12 cellular contexts compared by ENCODE assay signal in genomic region chr11:95443386-95443785, GRCh38.
A peak's percentile ranks its signal among the peaks of the same experiment; 100 is the strongest.
DNase-seq lines count a peak whose midpoint lies in the region; ATAC-seq, FAIRE-seq and TF ChIP-seq lines count a peak whose summit lies in the region.
"Had no signal": no experiment of that assay in that cellular context is flagged by ENCODE, and none has a peak within 500 bp of the region (broad histone marks: within the 10 kb centered on the region; RNA-seq: fewer than 3 reads in every experiment).

No MANE protein-coding gene starts in this region.

- no peaks in the 10 kb centered on the region for H3K27me3 ChIP-seq in pancreas

- ATAC-seq in GM19025 (IDR thresholded peaks at IDR 0.05; ENCODE audit: low read depth, unreplicated experiment) (peak; percentile 99), HG03442 (IDR thresholded peaks at IDR 0.05; ENCODE audit: unreplicated experiment) (peak; percentile 81), pancreas (no peak)
- ATAC-seq in activated naive CD8-positive, alpha-beta T cell treated with anti-CD3 and anti-CD28 coated beads, Interleukin-2, amount 50 U/mL, for 24 hours = peak; percentile 81
- ATAC-seq: left lobe of liver had no signal

- H3K27ac ChIP-seq in pancreas (no peak overlapping the region), coronary artery (no peak overlapping the region)

- H3K4me3 Mint-ChIP-seq in activated naive CD8-positive, alpha-beta T cell treated with anti-CD3 and anti-CD28 coated beads, Interleukin-2, amount 50 U/mL, for 24 hours = no peak overlapping the region
- H3K4me3 Mint-ChIP-seq: type B pancreatic cell had no signal

- no peak for FAIRE-seq in pancreas (lab: Jason Lieb, UNC)
- FAIRE-seq: astrocyte had no signal

- H3K36me3 ChIP-seq in pancreas = no peaks in the 10 kb centered on the region

- no peaks in the 10 kb centered on the region for H3K9me3 ChIP-seq in pancreas

- no peaks in the 10 kb centered on the region for H3K27me3 Mint-ChIP-seq in activated naive CD8-positive, alpha-beta T cell treated with anti-CD3 and anti-CD28 coated beads, Interleukin-2, amount 50 U/mL, for 24 hours
- H3K27me3 Mint-ChIP-seq: type B pancreatic cell had no signal

- intact Hi-C loops in pancreas (cut with DNase I) = no loop called here

- 86 to 91% methylated on average over 5 of the region's 5 CpGs for WGBS in pancreas, 2 donors

- H3K36me3 Mint-ChIP-seq in activated naive CD8-positive, alpha-beta T cell treated with anti-CD3 and anti-CD28 coated beads, Interleukin-2, amount 50 U/mL, for 24 hours (ENCODE audit: low read depth) = no peaks in the 10 kb centered on the region
- H3K36me3 Mint-ChIP-seq: type B pancreatic cell had no signal

- H3K27ac Mint-ChIP-seq in activated naive CD8-positive, alpha-beta T cell treated with anti-CD3 and anti-CD28 coated beads, Interleukin-2, amount 50 U/mL, for 24 hours = no peak overlapping the region
- H3K27ac Mint-ChIP-seq: type B pancreatic cell had no signal

- peaks cover 17% of the 10 kb centered on the region for H3K4me1 Mint-ChIP-seq in activated naive CD8-positive, alpha-beta T cell treated with anti-CD3 and anti-CD28 coated beads, Interleukin-2, amount 50 U/mL, for 24 hours

- in situ Hi-C loops in KBM-7 (cut with MboI; ENCODE audit: low pct_unique_long_range_greater_than_20kb, low sequenced_read_pairs) = no loop called here

- H3K9me3 Mint-ChIP-seq in activated naive CD8-positive, alpha-beta T cell treated with anti-CD3 and anti-CD28 coated beads, Interleukin-2, amount 50 U/mL, for 24 hours = peaks cover 7% of the 10 kb centered on the region
- H3K9me3 Mint-ChIP-seq: type B pancreatic cell had no signal

- no peaks in the 10 kb centered on the region for H3K4me1 ChIP-seq in pancreas

- peak; percentile 11 for DNase-seq in GM10266 (ENCODE audit: extremely low spot score)
- DNase-seq in activated naive CD8-positive, alpha-beta T cell treated with anti-CD3 and anti-CD28 coated beads, Interleukin-2, amount 50 U/mL, for 24 hours = peak; percentile 12
- no peak for DNase-seq in pancreas
- DNase-seq in coronary artery (ENCODE audit: low spot score) = no peak
- DNase-seq in NCI-H146 treated with DMSO at 0.1 percent for 48 hours (lab: John Stamatoyannopoulos, UW; ENCODE audit: unreplicated experiment) = no peak
- no peak for DNase-seq in KBM-7
- DNase-seq: NCI-H345 had no signal

- no peak for TF ChIP-seq CTCF in GM10266 (IDR thresholded peaks at IDR 0.05; ENCODE audit: control insufficient read depth, insufficient read depth, low read depth, missing control alignments)
- TF ChIP-seq CTCF in pancreas (IDR thresholded peaks at IDR 0.05) = no peak
- TF ChIP-seq CTCF in coronary artery (IDR thresholded peaks at IDR 0.05) = no peak

- H3K4me3 ChIP-seq in pancreas (no peak overlapping the region), coronary artery (no peak overlapping the region)

Comparison
In these comparisons a context has a peak if more than half of its experiments do, and no peak if none do; other contexts are left out.
1. DNase-seq: peak in GM10266 (single experiment) and activated naive CD8-positive, alpha-beta T cell treated with anti-CD3 and anti-CD28 coated beads, Interleukin-2, amount 50 U/mL, for 24 hours (single experiment); none in pancreas (0 of 6), coronary artery (single experiment), NCI-H146 treated with DMSO at 0.1 percent for 48 hours (single experiment) and KBM-7 (single experiment).
2. ATAC-seq: peak in GM19025 (single experiment), HG03442 (single experiment) and activated naive CD8-positive, alpha-beta T cell treated with anti-CD3 and anti-CD28 coated beads, Interleukin-2, amount 50 U/mL, for 24 hours (single experiment); none in pancreas (0 of 4).